In genomic region chr15:38684461-38685000, GRCh38 we compare ENCODE assay signal across 15 cellular contexts.
DNase-seq lines count a peak whose midpoint lies in the region; ATAC-seq and TF ChIP-seq lines count a peak whose summit lies in the region.
"Had no signal": no experiment of that assay in that cellular context is flagged by ENCODE, and none has a peak within 500 bp of the region (broad histone marks: within the 10 kb centered on the region; RNA-seq: fewer than 3 reads in every experiment).

No MANE protein-coding gene starts in this region.

- H3K36me3 Mint-ChIP-seq in activated T-cell treated with anti-CD3 and anti-CD28 coated beads, Interleukin-2, amount 50 U/mL, for 24 hours (ENCODE audit: low read depth), result no peaks in the 10 kb centered on the region
- peaks cover 7% of the 10 kb centered on the region for H3K36me3 Mint-ChIP-seq in activated T-helper 1 cell treated with anti-CD3 and anti-CD28 coated beads, Interleukin-12 subunit alpha, Interleukin-12 subunit beta, Interleukin-2, Interleukin-4 antibody, amounts not matched to agents 30 ng/mL and 10 ng/mL and 1 ng/mL, durations not matched to agents 14 hours and 24 hours and 36 hours (ENCODE audit: low read depth)
- no peaks in the 10 kb centered on the region for H3K36me3 Mint-ChIP-seq in mesothelial cell of epicardium
- H3K36me3 Mint-ChIP-seq: neural progenitor cell had no signal

- H3K79me2 ChIP-seq in neural cell (replicated peaks; ENCODE audit: insufficient read depth, low read length), result no peaks in the 10 kb centered on the region

- no peak for TF ChIP-seq RAD21 in IMR-90 (IDR thresholded peaks at IDR 0.05; ENCODE audit: low read length)
- TF ChIP-seq RAD21 in neural cell (conservative IDR thresholded peaks at IDR 0.05), result no peak

- peaks cover 15% of the 10 kb centered on the region for H3K27me3 ChIP-seq in IMR-90 (ENCODE audit: control insufficient read depth, insufficient read depth, low read length)
- H3K27me3 ChIP-seq in neural cell (ENCODE audit: insufficient read depth, low read depth, low read length), result no peaks in the 10 kb centered on the region
- H3K27me3 ChIP-seq: neural progenitor cell, suprapubic skin had no signal

- H3K36me3 ChIP-seq in IMR-90 (ENCODE audit: control insufficient read depth, insufficient read depth, low read length) (no peaks in the 10 kb centered on the region), neural cell (ENCODE audit: insufficient read depth, low read length) (no peaks in the 10 kb centered on the region)
- H3K36me3 ChIP-seq: neural progenitor cell, suprapubic skin had no signal

- no peaks in the 10 kb centered on the region for H3K79me1 ChIP-seq in IMR-90 (ENCODE audit: low read depth in 1 of 2, low read length in 2 of 2)

- H2BK15ac ChIP-seq in IMR-90 (ENCODE audit: low read depth, low read length), result no peak overlapping the region

- H2BK5ac ChIP-seq in IMR-90 (ENCODE audit: low read depth, low read length, poor library complexity, severe bottlenecking), result no peak overlapping the region

- H4K20me1 ChIP-seq in IMR-90 (ENCODE audit: insufficient read depth, low read length), result no peaks in the 10 kb centered on the region
- H4K20me1 ChIP-seq in neural cell (ENCODE audit: insufficient read depth), result no peaks in the 10 kb centered on the region

- H3K9ac ChIP-seq in IMR-90 (ENCODE audit: low read depth, low read length) (no peak overlapping the region), neural cell (ENCODE audit: low read length) (no peak overlapping the region)
- H3K9ac ChIP-seq: neural progenitor cell had no signal

- TF ChIP-seq EP300 in neural cell (conservative IDR thresholded peaks at IDR 0.05; ENCODE audit: poor library complexity, severe bottlenecking), result peak; percentile 46

- H3K9me1 ChIP-seq in IMR-90 (ENCODE audit: insufficient read depth, low read length), result no peaks in the 10 kb centered on the region; the same call in 1 of the 2 replicates

- peaks cover 84% of the 10 kb centered on the region for H3K4me1 Mint-ChIP-seq in activated T-cell treated with anti-CD3 and anti-CD28 coated beads, Interleukin-2, amount 50 U/mL, for 24 hours (ENCODE audit: low read depth)
- peaks cover 83% of the 10 kb centered on the region for H3K4me1 Mint-ChIP-seq in activated T-helper 1 cell treated with anti-CD3 and anti-CD28 coated beads, Interleukin-12 subunit alpha, Interleukin-12 subunit beta, Interleukin-2, Interleukin-4 antibody, amounts not matched to agents 30 ng/mL and 10 ng/mL and 1 ng/mL, durations not matched to agents 14 hours and 24 hours and 36 hours (ENCODE audit: low read depth)
- peaks cover 23% of the 10 kb centered on the region for H3K4me1 Mint-ChIP-seq in mesothelial cell of epicardium

- H3F3A ChIP-seq in neural cell (ENCODE audit: insufficient read depth, low read length, poor library complexity, severe bottlenecking), result no peaks in the 10 kb centered on the region

- no peak overlapping the region for H3K14ac ChIP-seq in IMR-90 (replicated peaks; ENCODE audit: low read depth, low read length)

- no peak overlapping the region for H3K4me3 ChIP-seq in IMR-90 (ENCODE audit: insufficient read depth, low read depth, low read length)
- no peak overlapping the region for H3K4me3 ChIP-seq in neural cell (ENCODE audit: low read length)
- H3K4me3 ChIP-seq: neural progenitor cell, suprapubic skin had no signal

- H3K9me3 Mint-ChIP-seq in activated T-cell treated with anti-CD3 and anti-CD28 coated beads, Interleukin-2, amount 50 U/mL, for 24 hours, result no peaks in the 10 kb centered on the region
- H3K9me3 Mint-ChIP-seq in activated T-helper 1 cell treated with anti-CD3 and anti-CD28 coated beads, Interleukin-12 subunit alpha, Interleukin-12 subunit beta, Interleukin-2, Interleukin-4 antibody, amounts not matched to agents 30 ng/mL and 10 ng/mL and 1 ng/mL, durations not matched to agents 14 hours and 24 hours and 36 hours, result no peaks in the 10 kb centered on the region
- no peaks in the 10 kb centered on the region for H3K9me3 Mint-ChIP-seq in mesothelial cell of epicardium
- H3K9me3 Mint-ChIP-seq: neural progenitor cell had no signal

- H3K27ac ChIP-seq in IMR-90 (ENCODE audit: insufficient read depth, low read length), result no peak overlapping the region
- no peak overlapping the region for H3K27ac ChIP-seq in neural cell (ENCODE audit: low read length)
- H3K27ac ChIP-seq: neural progenitor cell, suprapubic skin had no signal

- H3K9me3 ChIP-seq in IMR-90 (ENCODE audit: control insufficient read depth, insufficient read depth, low read length) (no peaks in the 10 kb centered on the region), neural cell (ENCODE audit: low read length) (no peaks in the 10 kb centered on the region)
- H3K9me3 ChIP-seq: suprapubic skin had no signal

- H3K56ac ChIP-seq in IMR-90 (ENCODE audit: extremely low read depth, insufficient read depth, low read length), result no peak overlapping the region

- no peak overlapping the region for H3K18ac ChIP-seq in IMR-90 (ENCODE audit: low read depth, low read length)

- H2BK120ac ChIP-seq in IMR-90 (ENCODE audit: low read depth, low read length), result no peak overlapping the region

- H3K4ac ChIP-seq in IMR-90 (ENCODE audit: low read depth, low read length), result no peak overlapping the region

- H2AK5ac ChIP-seq in IMR-90 (ENCODE audit: low read depth, low read length), result 0 out of 2 replicates have a peak overlapping the region, but pooled peaks have one; percentile 49

- TF ChIP-seq POLR2A in IMR-90 (IDR thresholded peaks at IDR 0.05; ENCODE audit: low read depth, low read length), result no peak

- 0 out of 2 replicates have a peak overlapping the region, but pooled peaks have one; percentile 2 for H3K23ac ChIP-seq in IMR-90 (ENCODE audit: low read depth, low read length)

- H3K4me1 ChIP-seq in IMR-90 (ENCODE audit: control insufficient read depth, insufficient read depth, low read length), result no peaks in the 10 kb centered on the region
- H3K4me1 ChIP-seq: suprapubic skin had no signal

- H4K8ac ChIP-seq in IMR-90 (ENCODE audit: low read depth in 2 of 2, low read length in 2 of 2), result no peak overlapping the region

- no peak for ATAC-seq in IMR-90 (ENCODE audit: low read depth)
- ATAC-seq: Right ventricle myocardium inferior had no signal

- dilution Hi-C loops in IMR-90 (cut with HindIII; ENCODE audit: low sequenced_read_pairs, unreplicated experiment), result no loop called here

- H3K4me2 ChIP-seq in IMR-90 (ENCODE audit: low read depth, low read length) (no peak overlapping the region), neural cell (ENCODE audit: low read length) (no peak overlapping the region)
- H3K4me2 ChIP-seq: neural progenitor cell had no signal

- POLR2A ChIA-PET in IMR-90 (lab: Charles Lee; ENCODE audit: unreplicated experiment), result no interaction called here

- H3K9me2 ChIP-seq in neural cell (ENCODE audit: insufficient read depth, low read length), result no peaks in the 10 kb centered on the region

- CTCF ChIA-PET in IMR-90 (lab: Yijun Ruan, JAX), result interaction anchor here (0.6 to 1.2 kb wide), 7 partner anchors 8 to 244 kb away, joined by 3 to 8 read pairs (median 4); no protein-coding TSS in a partner anchor

- no peak overlapping the region for H2BK20ac ChIP-seq in IMR-90 (ENCODE audit: low read depth, low read length)

- no peak overlapping the region for H3K4me3 Mint-ChIP-seq in activated T-cell treated with anti-CD3 and anti-CD28 coated beads, Interleukin-2, amount 50 U/mL, for 24 hours
- peak overlapping the region; percentile 65 for H3K4me3 Mint-ChIP-seq in activated T-helper 1 cell treated with anti-CD3 and anti-CD28 coated beads, Interleukin-12 subunit alpha, Interleukin-12 subunit beta, Interleukin-2, Interleukin-4 antibody, amounts not matched to agents 30 ng/mL and 10 ng/mL and 1 ng/mL, durations not matched to agents 14 hours and 24 hours and 36 hours
- H3K4me3 Mint-ChIP-seq in mesothelial cell of epicardium, result no peak overlapping the region
- H3K4me3 Mint-ChIP-seq: neural progenitor cell had no signal

- DNase-seq in activated T-cell treated with anti-CD3 and anti-CD28 coated beads, Interleukin-2, amount 50 U/mL, for 24 hours, result no peak
- no peak for DNase-seq in activated T-cell treated with anti-CD3 and anti-CD28 coated beads, Interleukin-2, amount 50 U/mL, for 1 hour
- DNase-seq in IMR-90 (no peak), NCI-H526 (lab: John Stamatoyannopoulos, UW) (no peak), mesothelial cell of epicardium (ENCODE audit: low spot score in 2 of 2, unreplicated experiment in 2 of 2) (no peak), GM19238 (ENCODE audit: insufficient read length, low spot score) (no peak)
- DNase-seq in activated T-helper 1 cell treated with anti-CD3 and anti-CD28 coated beads, Interleukin-12 subunit alpha, Interleukin-12 subunit beta, Interleukin-2, Interleukin-4 antibody, amounts not matched to agents 30 ng/mL and 10 ng/mL and 1 ng/mL, durations not matched to agents 14 hours and 24 hours and 36 hours (ENCODE audit: low spot score), result no peak
- DNase-seq: activated gamma-delta T cell; effector CD8-positive, alpha-beta T cell; NCI-H2081 treated with DMSO at 0.1 percent for 48 hours; SW 1271 had no signal

- TF ChIP-seq CTCF in IMR-90 (conservative IDR thresholded peaks at IDR 0.05; ENCODE audit: low read depth, low read length) (no peak), neural cell (IDR thresholded peaks at IDR 0.05; ENCODE audit: poor library complexity, severe bottlenecking) (no peak), mesothelial cell of epicardium (IDR thresholded peaks at IDR 0.05; ENCODE audit: unreplicated experiment) (no peak)

- H4K91ac ChIP-seq in IMR-90 (ENCODE audit: insufficient read depth, low read depth, low read length), result no peak overlapping the region

- in situ Hi-C loops in IMR-90 (cut with MboI; ENCODE audit: low sequenced_read_pairs), result loop anchor here (25.0 kb wide), 1 partner anchor 247 kb away; no protein-coding TSS in a partner anchor

- intact Hi-C loops in IMR-90 (cut with micrococcal nuclease), result no loop called here
- intact Hi-C loops in activated T-helper 1 cell treated with anti-CD3 and anti-CD28 coated beads, Interleukin-12 subunit alpha, Interleukin-12 subunit beta, Interleukin-2, Interleukin-4 antibody, amounts not matched to agents 30 ng/mL and 10 ng/mL and 1 ng/mL, durations not matched to agents 14 hours and 24 hours and 36 hours (cut with micrococcal nuclease), result loop anchor here (1.0 to 10.0 kb wide), 3 partner anchors 14 to 1420 kb away; partner anchors contain the start of gene BMF

- H2AFZ ChIP-seq in IMR-90 (replicated peaks; ENCODE audit: low read length, poor library complexity), result no peak overlapping the region
- no peak overlapping the region for H2AFZ ChIP-seq in neural cell (ENCODE audit: low read depth, low read length)
- H2AFZ ChIP-seq: neural progenitor cell had no signal

- H4K5ac ChIP-seq in IMR-90 (ENCODE audit: low read depth, low read length), result no peak overlapping the region

- peak overlapping the region; percentile 93 for H3K27ac Mint-ChIP-seq in activated T-cell treated with anti-CD3 and anti-CD28 coated beads, Interleukin-2, amount 50 U/mL, for 24 hours
- H3K27ac Mint-ChIP-seq in activated T-helper 1 cell treated with anti-CD3 and anti-CD28 coated beads, Interleukin-12 subunit alpha, Interleukin-12 subunit beta, Interleukin-2, Interleukin-4 antibody, amounts not matched to agents 30 ng/mL and 10 ng/mL and 1 ng/mL, durations not matched to agents 14 hours and 24 hours and 36 hours, result peak overlapping the region; percentile 95
- no peak overlapping the region for H3K27ac Mint-ChIP-seq in mesothelial cell of epicardium
- H3K27ac Mint-ChIP-seq: neural progenitor cell had no signal

- no peak overlapping the region for H2AK9ac ChIP-seq in IMR-90 (replicated peaks; ENCODE audit: low read depth, low read length, poor library complexity)

- H3K27me3 Mint-ChIP-seq in activated T-cell treated with anti-CD3 and anti-CD28 coated beads, Interleukin-2, amount 50 U/mL, for 24 hours, result no peaks in the 10 kb centered on the region
- H3K27me3 Mint-ChIP-seq in activated T-helper 1 cell treated with anti-CD3 and anti-CD28 coated beads, Interleukin-12 subunit alpha, Interleukin-12 subunit beta, Interleukin-2, Interleukin-4 antibody, amounts not matched to agents 30 ng/mL and 10 ng/mL and 1 ng/mL, durations not matched to agents 14 hours and 24 hours and 36 hours (ENCODE audit: insufficient read depth), result no peaks in the 10 kb centered on the region
- no peaks in the 10 kb centered on the region for H3K27me3 Mint-ChIP-seq in mesothelial cell of epicardium (ENCODE audit: low read depth)

- no TSS peak for BruUV-seq in IMR-90 (replicated peaks; lab: Mats Ljungman, UMichigan)

- 50% methylated on average over 1 of the region's 2 CpGs; no CpG with 5 or more reads in 1 of the 2 experiments for WGBS in IMR-90 (ENCODE audit: extremely low coverage in 2 of 2, insufficient read length in 1 of 2), 2 experiments
